8 cellular contexts compared by ENCODE assay signal in genomic region chr9:137004285-137004684, GRCh38. TPM values are rescaled to one million over a fixed set of nuclear protein-coding genes. Genes with fewer than 3 reads are reported as not detected.
DNase-seq lines count a peak whose midpoint lies in the region; ATAC-seq and TF ChIP-seq lines count a peak whose summit lies in the region.
"Not testable (repeated sequence)": the region's sequence is repeated elsewhere in the genome, so short reads cannot be mapped to it uniquely, and the experiment has no call there.
"Had no signal": no experiment of that assay in that cellular context is flagged by ENCODE, and none has a peak within 500 bp of the region (broad histone marks: within the 10 kb centered on the region; RNA-seq: fewer than 3 reads in every experiment).

No MANE protein-coding gene starts in this region.

- H3K4me1 ChIP-seq in CD8-positive, alpha-beta T cell (ENCODE audit: insufficient read depth, low read length); colonic mucosa: not testable (repeated sequence)
- peaks cover 0 to 22% of the 10 kb centered on the region in 2 donors for H3K4me1 ChIP-seq in left lung
- peaks cover 0 to 27% (median 8%) of the 10 kb centered on the region in 4 donors for H3K4me1 ChIP-seq in stomach

- not testable (repeated sequence) for H3K27ac Mint-ChIP-seq in CD8-positive, alpha-beta T cell

- H3K4me3 Mint-ChIP-seq in CD8-positive, alpha-beta T cell: not testable (repeated sequence)

- POLR2A ChIA-PET in CD8-positive, alpha-beta T cell (lab: Charles Lee): interaction anchor here (0.8 kb wide), 1 partner anchor 30 kb away, joined by 4 read pairs; no protein-coding TSS in a partner anchor

- H3K27me3 Mint-ChIP-seq in CD8-positive, alpha-beta T cell (ENCODE audit: low read depth): not testable (repeated sequence)

- 36 to 50% (median 40%) methylated on average over 15 to 17 of the region's 17 CpGs for WGBS in stomach, 5 donors

- not testable (repeated sequence) for ATAC-seq in CD8-positive, alpha-beta T cell; left lung

- TF ChIP-seq CTCF in CD8-positive, alpha-beta T cell (IDR thresholded peaks at IDR 0.05): peak; percentile 34
- TF ChIP-seq CTCF in WERI-Rb-1 (IDR thresholded peaks at IDR 0.05; ENCODE audit: low read depth, low read length) (peak; percentile 32; the same call in 1 of the 2 replicates), colonic mucosa (IDR thresholded peaks at IDR 0.05) (peak; percentile 28), left lung (IDR thresholded peaks at IDR 0.05) (peak; percentile 23 to 58), stomach (IDR thresholded peaks at IDR 0.05) (peak in 4 of 7 experiments; percentile 18 to 46 (median 38))

- H3K27ac ChIP-seq in CD8-positive, alpha-beta T cell (ENCODE audit: low read depth, low read length); WERI-Rb-1; colonic mucosa; left lung; stomach: not testable (repeated sequence)

- not testable (repeated sequence) for H3K9ac ChIP-seq in colonic mucosa (ENCODE audit: low read depth in 2 of 2, low read length in 2 of 2)

- not testable (repeated sequence) for H3K4me3 ChIP-seq in CD8-positive, alpha-beta T cell (ENCODE audit: low read depth, low read length); WERI-Rb-1 (ENCODE audit: low read depth, low read length); colonic mucosa; left lung; stomach

- H3K9me3 Mint-ChIP-seq in CD8-positive, alpha-beta T cell: not testable (repeated sequence)

- not testable (repeated sequence) for H3K27me3 ChIP-seq in CD8-positive, alpha-beta T cell (ENCODE audit: insufficient read depth, low read length); WERI-Rb-1 (ENCODE audit: insufficient read depth, low read depth, severe bottlenecking); colonic mucosa; left lung; stomach

- intact Hi-C loops in CD8-positive, alpha-beta T cell (cut with DNase I, micrococcal nuclease): loop anchor here (1.0 to 2.0 kb wide), 2 partner anchors 31 kb away; no protein-coding TSS in a partner anchor
- intact Hi-C loops in colonic mucosa (cut with DNase I); left lung (cut with DNase I); stomach (cut with DNase I; ENCODE audit: low total_unique reads): not testable (repeated sequence)

- CTCF ChIA-PET in CD8-positive, alpha-beta T cell (lab: Charles Lee): interaction anchor here (0.7 to 0.8 kb wide), 2 partner anchors 23 to 30 kb away, joined by 4 read pairs; no protein-coding TSS in a partner anchor

- H3K36me3 Mint-ChIP-seq in CD8-positive, alpha-beta T cell: not testable (repeated sequence)

- not testable (repeated sequence) for TF ChIP-seq EP300 in stomach (IDR thresholded peaks at IDR 0.05)

- DNase-seq in CD8-positive, alpha-beta T cell; colonic mucosa; left lung: not testable (repeated sequence)
- peak; percentile 36 for DNase-seq in HT-29 (ENCODE audit: low spot score)
- DNase-seq in WERI-Rb-1: peak; percentile 55
- DNase-seq in stomach: peak; percentile 45

- H3K36me3 ChIP-seq in CD8-positive, alpha-beta T cell (ENCODE audit: insufficient read depth, low read length); WERI-Rb-1; colonic mucosa: not testable (repeated sequence)
- peaks cover 0 to 11% of the 10 kb centered on the region in 2 donors for H3K36me3 ChIP-seq in left lung
- H3K36me3 ChIP-seq in stomach: peaks cover 0 to 18% (median 15%) of the 10 kb centered on the region in 4 donors

- not testable (repeated sequence) for H3K9me3 ChIP-seq in CD8-positive, alpha-beta T cell (ENCODE audit: low read length); WERI-Rb-1 (ENCODE audit: severe bottlenecking); colonic mucosa; left lung; stomach

- not testable (repeated sequence) for TF ChIP-seq POLR2A in stomach (IDR thresholded peaks at IDR 0.05)

- H3K4me1 Mint-ChIP-seq in CD8-positive, alpha-beta T cell (ENCODE audit: low read depth): peaks cover 19% of the 10 kb centered on the region

RNA-seq across cellular contexts. Expression of gene CLIC3, which starts 7.9 kb away (rescaled TPM):
- 1 to 10 TPM; 7.6 to 8.8 TPM for total RNA-seq in CD8-positive, alpha-beta T cell
- total RNA-seq in HT-29 (2014; rRNA removed; shearing (Covaris generic)): 17.0 and 24.1 TPM in 2 replicates
- total RNA-seq in colonic mucosa (10 to 100 TPM in 1 of 2 donors, 1 to 10 TPM in 1; 3.6 to 15.4 TPM), left lung (10 to 100 TPM; 39.7 to 85.4 TPM), stomach (1 to 10 TPM in 1 of 5 donors, not detected in 4; 3.3 TPM)
- 10 to 100 TPM in 2 of 3 donors, 1 to 10 TPM in 1; 4.3 to 70.9 (median 15.2) TPM for polyA plus RNA-seq in stomach

RNA-seq across cellular contexts. Expression of gene PAXX, which starts 12.1 kb away (rescaled TPM):
- total RNA-seq in CD8-positive, alpha-beta T cell: 100 to 1,000 TPM; 101 to 111 TPM
- 169 and 179 TPM in 2 replicates for total RNA-seq in HT-29 (2014; rRNA removed; shearing (Covaris generic))
- total RNA-seq in colonic mucosa (10 to 100 TPM; 29.9 to 81.0 TPM), left lung (10 to 100 TPM; 34.2 to 56.6 TPM), stomach (10 to 100 TPM; 11.9 to 93.6 (median 45.2) TPM)
- 100 to 1,000 TPM; 158 to 206 (median 178) TPM for polyA plus RNA-seq in stomach

RNA-seq across cellular contexts. Expression of gene LCNL1, which starts 21.5 kb away (rescaled TPM):
- total RNA-seq in CD8-positive, alpha-beta T cell: under 1 TPM; 0.30 to 0.58 TPM
- not detected in 2 replicates for total RNA-seq in HT-29 (2014; rRNA removed; shearing (Covaris generic))
- total RNA-seq in colonic mucosa (not detected), left lung (1 to 10 TPM; 2.0 to 2.3 TPM), stomach (not detected)
- under 1 TPM in 2 of 3 donors, not detected in 1; 0.19 to 0.25 TPM for polyA plus RNA-seq in stomach
- total RNA-seq: G401, renal cortical epithelial cell had no signal

RNA-seq across cellular contexts. Expression of gene ABCA2, which starts 23.8 kb away (rescaled TPM):
- 10 to 100 TPM; 87.5 to 93.0 TPM for total RNA-seq in CD8-positive, alpha-beta T cell
- total RNA-seq in HT-29 (2014; rRNA removed; shearing (Covaris generic)): 92.6 and 99.9 TPM in 2 replicates
- 10 to 100 TPM; 22.4 to 47.5 TPM for total RNA-seq in colonic mucosa
- 10 to 100 TPM; 34.5 to 34.8 TPM for total RNA-seq in left lung
- total RNA-seq in stomach: 100 to 1,000 TPM in 1 of 5 donors, 10 to 100 TPM in 3, 1 to 10 TPM in 1; 7.3 to 385 (median 72.8) TPM
- 10 to 100 TPM in 2 of 3 donors, 1 to 10 TPM in 1; 9.3 to 25.5 (median 24.4) TPM for polyA plus RNA-seq in stomach

RNA-seq across cellular contexts. Expression of gene PTGDS, which starts 27.0 kb away (rescaled TPM):
- total RNA-seq in CD8-positive, alpha-beta T cell: 1 to 10 TPM; 7.5 to 7.8 TPM
- total RNA-seq in HT-29 (2014; rRNA removed; shearing (Covaris generic)): not detected in 2 replicates
- 10 to 100 TPM; 15.9 to 26.1 TPM for total RNA-seq in colonic mucosa
- total RNA-seq in left lung: 100 to 1,000 TPM; 133 to 137 TPM
- total RNA-seq in stomach: 10 to 100 TPM in 4 of 5 donors, 1 to 10 TPM in 1; 2.3 to 34.9 (median 30.4) TPM
- 10 to 100 TPM; 18.6 to 64.4 (median 37.3) TPM for polyA plus RNA-seq in stomach
- total RNA-seq: G401 had no signal
